In the genomic region with DNA sequence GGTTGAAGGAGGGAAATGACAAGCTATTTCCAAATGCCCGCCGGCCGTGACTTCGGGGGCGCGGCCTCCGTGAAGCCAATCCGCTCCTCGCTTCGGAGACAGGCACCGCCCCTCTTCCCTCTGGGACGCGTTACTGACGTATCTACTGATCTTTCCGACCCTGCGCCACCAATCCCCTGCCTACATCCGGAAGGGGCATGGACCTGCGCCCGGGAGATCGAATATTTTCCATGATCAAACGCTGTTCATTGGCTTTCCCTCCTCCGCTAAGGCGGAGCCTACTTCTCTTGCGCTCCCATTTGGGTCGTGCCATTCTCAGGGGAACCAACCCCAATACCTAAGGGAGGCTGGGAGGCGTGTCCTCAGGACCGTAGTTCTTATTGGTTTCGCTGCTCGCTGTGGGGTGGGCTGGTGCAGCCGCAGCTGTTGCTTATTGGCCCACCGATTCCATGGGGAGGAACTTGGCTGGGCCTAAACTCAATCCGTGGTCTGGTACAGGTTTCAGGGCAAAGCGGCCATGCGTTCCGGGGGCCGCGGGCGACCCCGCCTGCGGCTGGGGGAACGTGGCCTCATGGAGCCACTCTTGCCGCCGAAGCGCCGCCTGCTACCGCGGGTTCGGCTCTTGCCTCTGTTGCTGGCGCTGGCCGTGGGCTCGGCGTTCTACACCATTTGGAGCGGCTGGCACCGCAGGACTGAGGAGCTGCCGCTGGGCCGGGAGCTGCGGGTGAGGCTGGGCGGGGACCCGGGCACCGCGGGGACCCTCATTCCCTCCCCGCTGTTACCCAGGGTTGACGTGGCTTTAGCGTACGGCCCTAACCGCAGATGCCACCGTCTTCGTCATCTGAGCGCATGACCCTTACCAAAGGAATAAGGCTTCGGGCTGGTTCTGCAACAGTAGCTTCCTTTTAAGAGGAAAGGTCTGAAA, we compare ENCODE assay signal across 8 cellular contexts. TPM values are rescaled to one million over a fixed set of nuclear protein-coding genes. Genes with fewer than 3 reads are reported as not detected.
DNase-seq lines count a peak whose midpoint lies in the region; ATAC-seq and TF ChIP-seq lines count a peak whose summit lies in the region.

TSS of gene QPCTL (plus strand) at position 480 of the 925 bp plus-strand sequence. CDS start at position 518, 38 bp downstream.

- TF ChIP-seq CTCF in PC-3 (conservative IDR thresholded peaks at IDR 0.05; ENCODE audit: low read depth, low read length), result no peak
- no peak for TF ChIP-seq CTCF in epithelial cell of proximal tubule (conservative IDR thresholded peaks at IDR 0.05; ENCODE audit: low read depth, low read length)

- BruUV-seq in PC-3 (replicated peaks; lab: Mats Ljungman, UMichigan), result no TSS peak

- CTCF ChIA-PET in PC-3 (lab: Charles Lee), result interaction anchor here (0.5 to 1.3 kb wide), 5 partner anchors 50 to 161 kb away, joined by 4 to 8 read pairs (median 5); partner anchors contain the start of genes DMPK and SIX5

- peak within 1 kb of the TSS; percentile 76 for H3K27ac ChIP-seq in PC-3 (ENCODE audit: low read length)

- no peak for TF ChIP-seq RAD21 in Ishikawa (IDR thresholded peaks at IDR 0.05; ENCODE audit: low read depth)

- H3K4me2 ChIP-seq in PC-3 (ENCODE audit: low read length), result peak within 1 kb of the TSS; percentile 98

- H4K20me1 ChIP-seq in PC-3 (ENCODE audit: low read length), result 0 out of 2 replicates have a peak, but pooled peaks cover 3% of the 10 kb centered on the region

- H3F3A ChIP-seq in PC-3 (ENCODE audit: low read length, unreplicated experiment), result no peaks in the 10 kb centered on the region

- DNase-seq in DMS114 treated with DMSO at 0.1 percent for 48 hours (lab: John Stamatoyannopoulos, UW; ENCODE audit: unreplicated experiment) (peak; percentile 96), PC-3 (peak; percentile 98), epithelial cell of proximal tubule (ENCODE audit: low read depth) (peak; percentile 98), mucosa of gallbladder (ENCODE audit: low spot score) (peak; percentile 97)
- peak; percentile 92 for DNase-seq in activated T-cell treated with anti-CD3 and anti-CD28 coated beads, Interleukin-2, amount 50 U/mL, for 1 hour
- DNase-seq in stimulated activated CD8-positive, alpha-beta memory T cell treated with anti-CD3 and anti-CD28 coated beads, Interleukin-4, amount 100 ng/mL, for 4 hours (ENCODE audit: low read depth in 2 of 2, low spot score in 1 of 2), result peak; percentile 91 to 95

- no peaks in the 10 kb centered on the region for H3K9me2 ChIP-seq in PC-3 (replicated peaks; ENCODE audit: low read length)

- POLR2A ChIA-PET in PC-3 (lab: Charles Lee; ENCODE audit: unreplicated experiment), result interaction anchor here (0.6 to 1.0 kb wide), 4 partner anchors 77 to 170 kb away, joined by 3 to 10 read pairs (median 4); partner anchors contain the start of genes SIX5 and SYMPK

- no peaks in the 10 kb centered on the region for H3K9me3 ChIP-seq in PC-3 (ENCODE audit: low read length)

- TF ChIP-seq EP300 in Ishikawa (IDR thresholded peaks at IDR 0.05; ENCODE audit: borderline replicate concordance), result no peak; the same call in 1 of the 2 replicates

- intact Hi-C loops in PC-3 (cut with micrococcal nuclease), result loop anchor here (1.0 kb wide), 1 partner anchor 78 kb away; no protein-coding TSS in a partner anchor

- peaks cover 5% of the 10 kb centered on the region; the same call in 1 of the 2 replicates for H3K4me1 ChIP-seq in PC-3 (ENCODE audit: insufficient read depth, low read length)

- H3K36me3 ChIP-seq in PC-3 (ENCODE audit: low read depth, low read length), result peaks cover 8% of the 10 kb centered on the region; the same call in 1 of the 2 replicates

- H3K9ac ChIP-seq in PC-3 (ENCODE audit: low read length), result peak within 1 kb of the TSS; percentile 97

- ATAC-seq in GM21576 (IDR thresholded peaks at IDR 0.05; ENCODE audit: unreplicated experiment) (peak; percentile 81), PC-3 (peak; percentile 91)

- H3K27me3 ChIP-seq in PC-3 (ENCODE audit: low read length), result no peaks in the 10 kb centered on the region

- peaks cover 33% of the 10 kb centered on the region for H3K79me2 ChIP-seq in PC-3 (ENCODE audit: low read length)

- H3K4me3 ChIP-seq in PC-3 (ENCODE audit: low read length) (peak within 1 kb of the TSS; percentile 84), epithelial cell of proximal tubule (ENCODE audit: low read depth, low read length) (peak within 1 kb of the TSS; percentile 65)

- H2AFZ ChIP-seq in PC-3 (ENCODE audit: low read length), result peak within 1 kb of the TSS; percentile 92

TF ChIP-seq in Ishikawa, 13 proteins besides CTCF, POLR2A, EP300 and RAD21:
- TF ChIP-seq ZBTB7A (IDR thresholded peaks at IDR 0.05; ENCODE audit: low read depth) (peak; percentile 87), REST (IDR thresholded peaks at IDR 0.05; ENCODE audit: low read depth) (no peak), CREB1 (IDR thresholded peaks at IDR 0.05; ENCODE audit: low read depth) (peak; percentile 64; the same call in 1 of the 2 replicates), YY1 (IDR thresholded peaks at IDR 0.05; ENCODE audit: low read depth) (peak; percentile 70), TCF12 (IDR thresholded peaks at IDR 0.05; ENCODE audit: low read depth) (no peak), TEAD4 (IDR thresholded peaks at IDR 0.05) (0 out of 2 replicates have a peak, but pooled peaks have one; percentile 27), EGR1 (IDR thresholded peaks at IDR 0.05) (no peak), TAF1 (IDR thresholded peaks at IDR 0.05; ENCODE audit: low read depth) (peak; percentile 56; the same call in 1 of the 2 replicates), NFIC (IDR thresholded peaks at IDR 0.05) (peak; percentile 41; the same call in 1 of the 2 replicates), FOXM1 (IDR thresholded peaks at IDR 0.05; ENCODE audit: borderline replicate concordance, low read depth) (no peak), CEBPB (IDR thresholded peaks at IDR 0.05) (no peak)
- TF ChIP-seq, protein P1, sequence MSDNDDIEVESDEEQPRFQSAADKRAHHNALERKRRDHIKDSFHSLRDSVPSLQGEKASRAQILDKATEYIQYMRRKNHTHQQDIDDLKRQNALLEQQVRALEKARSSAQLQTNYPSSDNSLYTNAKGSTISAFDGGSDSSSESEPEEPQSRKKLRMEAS (IDR thresholded peaks at IDR 0.05), result peak; percentile 80
- TF ChIP-seq, protein P2, sequence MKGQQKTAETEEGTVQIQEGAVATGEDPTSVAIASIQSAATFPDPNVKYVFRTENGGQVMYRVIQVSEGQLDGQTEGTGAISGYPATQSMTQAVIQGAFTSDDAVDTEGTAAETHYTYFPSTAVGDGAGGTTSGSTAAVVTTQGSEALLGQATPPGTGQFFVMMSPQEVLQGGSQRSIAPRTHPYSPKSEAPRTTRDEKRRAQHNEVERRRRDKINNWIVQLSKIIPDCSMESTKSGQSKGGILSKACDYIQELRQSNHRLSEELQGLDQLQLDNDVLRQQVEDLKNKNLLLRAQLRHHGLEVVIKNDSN (IDR thresholded peaks at IDR 0.05), result no peak

RNA-seq across cellular contexts. Expression of gene QPCTL, which starts in this region (rescaled TPM):
- total RNA-seq in PC-3 (2014; rRNA removed), result 9.8 and 13.4 TPM in 2 replicates
- 19.3 and 25.2 TPM in 2 replicates for total RNA-seq in epithelial cell of proximal tubule
- total RNA-seq in mucosa of gallbladder, result 8.0 TPM

Comparison
In these comparisons a context has a peak if more than half of its experiments do, and no peak if none do; other contexts are left out.
1. Peak in every context shown above with its lines: DNase-seq, ATAC-seq, H3K4me3 ChIP-seq and H3K27ac ChIP-seq.